ENCODE assay signal across 8 cellular contexts in genomic region chr10:95906675-95907453, GRCh38. TPM values are rescaled to one million over a fixed set of nuclear protein-coding genes. Genes with fewer than 3 reads are reported as not detected.
DNase-seq lines count a peak whose midpoint lies in the region; ATAC-seq and TF ChIP-seq lines count a peak whose summit lies in the region.

No MANE protein-coding gene starts in this region.

- no peak overlapping the region for H3K14ac ChIP-seq in mesenchymal stem cell (ENCODE audit: low read length in 2 of 2)

- peaks cover 8% of the 10 kb centered on the region for H3K79me1 ChIP-seq in mesenchymal stem cell (replicated peaks; ENCODE audit: low read length, poor library complexity, severe bottlenecking)

- peaks cover 3% of the 10 kb centered on the region for H3K27me3 Mint-ChIP-seq in endodermal cell (ENCODE audit: insufficient read depth)

- no peak overlapping the region for H4K8ac ChIP-seq in mesenchymal stem cell (ENCODE audit: low read length)

- H2BK15ac ChIP-seq in mesenchymal stem cell (ENCODE audit: low read depth, poor library complexity, severe bottlenecking) = no peak overlapping the region

- peaks cover 8% of the 10 kb centered on the region for H3K36me3 Mint-ChIP-seq in endodermal cell (ENCODE audit: low read depth)

- H3K36me3 ChIP-seq in endodermal cell (ENCODE audit: control insufficient read depth, insufficient read depth, low read length) (peaks cover 34% of the 10 kb centered on the region), mesenchymal stem cell (ENCODE audit: control insufficient read depth in 1 of 2, insufficient read depth in 2 of 2, low read depth in 1 of 2, low read length in 2 of 2) (peaks cover 3 to 29% of the 10 kb centered on the region in 2 experiments)

- no peaks in the 10 kb centered on the region for H3K27me3 ChIP-seq in endodermal cell (ENCODE audit: control insufficient read depth, insufficient read depth, low read length, poor library complexity, severe bottlenecking)
- H3K27me3 ChIP-seq in mesenchymal stem cell (ENCODE audit: control insufficient read depth in 1 of 2, insufficient read depth in 1 of 2, low read length in 2 of 2) = no peaks in the 10 kb centered on the region

- H3K27ac Mint-ChIP-seq in endodermal cell = no peak overlapping the region

- no peak overlapping the region for H2BK12ac ChIP-seq in mesenchymal stem cell (ENCODE audit: low read length in 2 of 2)

- peak overlapping the region; percentile 89 for H3K4me3 ChIP-seq in endodermal cell (ENCODE audit: low read length)
- peak overlapping the region; percentile 75 to 96 for H3K4me3 ChIP-seq in mesenchymal stem cell (ENCODE audit: insufficient read depth in 1 of 2, low read depth in 1 of 2, low read length in 2 of 2)

- no peak overlapping the region for H4K91ac ChIP-seq in mesenchymal stem cell (ENCODE audit: low read length)

- 17 to 19% methylated on average over 17 to 21 of the region's 22 CpGs for WGBS in endodermal cell (ENCODE audit: insufficient coverage in 1 of 2, insufficient read length in 1 of 2), 2 experiments
- WGBS in mesenchymal stem cell = 21% methylated on average over 10 of the region's 22 CpGs

- H2AK5ac ChIP-seq in mesenchymal stem cell (ENCODE audit: low read length, severe bottlenecking) = no peak overlapping the region

- H3K4me1 Mint-ChIP-seq in endodermal cell = peaks cover 2% of the 10 kb centered on the region

- H3K9me3 Mint-ChIP-seq in endodermal cell = peaks cover 6% of the 10 kb centered on the region

- H2BK5ac ChIP-seq in mesenchymal stem cell (ENCODE audit: low read depth, low read length, poor library complexity, severe bottlenecking) = no peak overlapping the region

- peak overlapping the region; percentile 79 for H3K4me3 Mint-ChIP-seq in endodermal cell

- H3K9me3 ChIP-seq in endodermal cell (ENCODE audit: control insufficient read depth, low read length) (no peaks in the 10 kb centered on the region), mesenchymal stem cell (ENCODE audit: control insufficient read depth, low read length) (no peaks in the 10 kb centered on the region)

- peak overlapping the region; percentile 48 to 98 for H3K18ac ChIP-seq in mesenchymal stem cell (ENCODE audit: low read depth in 1 of 2, low read length in 2 of 2)

- H3K23ac ChIP-seq in mesenchymal stem cell (ENCODE audit: low read length in 2 of 2) = no peak overlapping the region

- ATAC-seq in HG02610 (IDR thresholded peaks at IDR 0.05; ENCODE audit: unreplicated experiment) = peak; percentile 33

- DNase-seq in NCI-H2196 (lab: John Stamatoyannopoulos, UW; ENCODE audit: unreplicated experiment) = peak; percentile 2
- DNase-seq in NCI-H2196 treated with DMSO at 0.1 percent for 48 hours (lab: John Stamatoyannopoulos, UW; ENCODE audit: unreplicated experiment) = no peak
- peak; percentile 30 for DNase-seq in NCI-H1694 (lab: John Stamatoyannopoulos, UW)
- peak; percentile 4 to 11 for DNase-seq in activated CD4-positive, alpha-beta T cell treated with anti-CD3 and anti-CD28 coated beads, Interleukin-2, amount 50 U/mL, for 4 hours
- DNase-seq in endodermal cell = peak; percentile 80
- peak; percentile 80 for DNase-seq in mesenchymal stem cell
- peak; percentile 3 to 21 for DNase-seq in stimulated activated CD8-positive, alpha-beta memory T cell treated with anti-CD3 and anti-CD28 coated beads, Interleukin-2, amount 100 ng/mL, for 48 hours (ENCODE audit: low read depth in 2 of 2)

- H3K4ac ChIP-seq in mesenchymal stem cell (ENCODE audit: low read depth in 1 of 2, low read length in 2 of 2) = no peak overlapping the region

- H2AFZ ChIP-seq in mesenchymal stem cell (ENCODE audit: low read depth, low read length) = no peak overlapping the region

- H3K4me1 ChIP-seq in endodermal cell (ENCODE audit: control insufficient read depth, insufficient read depth, low read length) (no peaks in the 10 kb centered on the region), mesenchymal stem cell (ENCODE audit: control insufficient read depth, insufficient read depth, low read depth, low read length) (no peaks in the 10 kb centered on the region)

- H3K4me2 ChIP-seq in mesenchymal stem cell (ENCODE audit: low read length, poor library complexity, severe bottlenecking) = peak overlapping the region; percentile 92

- peak overlapping the region; percentile 46 for H3K9ac ChIP-seq in endodermal cell (ENCODE audit: extremely low read depth, low read length, poor library complexity, severe bottlenecking)
- H3K9ac ChIP-seq in mesenchymal stem cell (ENCODE audit: low read length) = peak overlapping the region; percentile 93

- no peak overlapping the region for H3K27ac ChIP-seq in endodermal cell (ENCODE audit: low read depth, low read length)
- peak overlapping the region; percentile 33 for H3K27ac ChIP-seq in mesenchymal stem cell (ENCODE audit: low read length, poor library complexity, severe bottlenecking)

- peak; percentile 24 for TF ChIP-seq CTCF in endodermal cell (conservative IDR thresholded peaks at IDR 0.05)

- no peak overlapping the region for H2BK120ac ChIP-seq in mesenchymal stem cell (ENCODE audit: low read depth, low read length)

RNA-seq across cellular contexts. Expression of gene CC2D2B, which starts 0.9 kb away (rescaled TPM):
- total RNA-seq in endodermal cell = 1 to 10 TPM in 1 of 2 donors, under 1 TPM in 1; 0.33 to 1.4 TPM
- 0.21 TPM for polyA plus RNA-seq in endodermal cell (2013, experiment 1 of 2)
- polyA plus RNA-seq in endodermal cell (2013, experiment 2 of 2) = not detected
- 0.07 TPM for polyA plus RNA-seq in mesenchymal stem cell (2013, experiment 1 of 2)
- 0.19 TPM for polyA plus RNA-seq in mesenchymal stem cell (2013, experiment 2 of 2)
